ENCODE assay signal across 12 cellular contexts in genomic region chr14:50095895-50096294, GRCh38. TPM values are rescaled to one million over a fixed set of nuclear protein-coding genes. Genes with fewer than 3 reads are reported as not detected.
DNase-seq lines count a peak whose midpoint lies in the region; ATAC-seq and TF ChIP-seq lines count a peak whose summit lies in the region.
"Had no signal": no experiment of that assay in that cellular context is flagged by ENCODE, and none has a peak within 500 bp of the region (broad histone marks: within the 10 kb centered on the region; RNA-seq: fewer than 3 reads in every experiment).

No MANE protein-coding gene starts in this region.

- peak; percentile 21 for DNase-seq in GM06990 (ENCODE audit: extremely low read depth, insufficient read length)
- peak; percentile 37 for DNase-seq in Jurkat, Clone E6-1 (ENCODE audit: low read depth, low spot score)
- no peak for DNase-seq in activated CD8-positive, alpha-beta T cell treated with anti-CD3 and anti-CD28 coated beads for 36 hours
- DNase-seq in natural killer cell treated with Interleukin-12 subunit alpha and Interleukin-12 subunit beta and Interleukin-15 and Interleukin-18, amount 100 ng/mL, for 72 hours (ENCODE audit: low spot score): no peak
- no peak for DNase-seq in foreskin keratinocyte
- DNase-seq in cerebellum (ENCODE audit: low spot score): no peak
- DNase-seq: aorta, dermis blood vessel endothelial cell, NCI-H510A, RPMI8226, T-helper 9 cell had no signal

- H3K27me3 ChIP-seq in GM06990 (replicated peaks; ENCODE audit: control insufficient read depth, insufficient read depth, low read length) (no peaks in the 10 kb centered on the region), foreskin keratinocyte (no peaks in the 10 kb centered on the region)

- H3K36me3 ChIP-seq in GM06990 (ENCODE audit: control insufficient read depth, insufficient read depth, low read length): no peaks in the 10 kb centered on the region

- H3K27ac ChIP-seq in foreskin keratinocyte: no peak overlapping the region

- no peaks in the 10 kb centered on the region for H3K4me1 ChIP-seq in foreskin keratinocyte

- POLR2A ChIA-PET in activated CD8-positive, alpha-beta T cell treated with anti-CD3 and anti-CD28 coated beads for 36 hours (lab: Charles Lee): interaction anchor here (0.7 to 2.6 kb wide), 17 partner anchors 8 to 236 kb away, joined by 3 to 13 read pairs (median 4); partner anchors contain the start of gene VCPKMT

- H3K4me1 Mint-ChIP-seq in activated CD8-positive, alpha-beta T cell treated with anti-CD3 and anti-CD28 coated beads for 36 hours (ENCODE audit: low read depth): peaks cover 81% of the 10 kb centered on the region
- H3K4me1 Mint-ChIP-seq in natural killer cell treated with Interleukin-12 subunit alpha and Interleukin-12 subunit beta and Interleukin-15 and Interleukin-18, amount 100 ng/mL, for 72 hours (ENCODE audit: low read depth in 2 of 2): peaks cover 44 to 45% of the 10 kb centered on the region in 2 donors

- peak; percentile 60 for ATAC-seq in activated CD8-positive, alpha-beta T cell treated with anti-CD3 and anti-CD28 coated beads for 36 hours
- no peak for ATAC-seq in natural killer cell treated with Interleukin-12 subunit alpha and Interleukin-12 subunit beta and Interleukin-15 and Interleukin-18, amount 100 ng/mL, for 72 hours
- no peak for ATAC-seq in HG03159 (IDR thresholded peaks at IDR 0.05; ENCODE audit: unreplicated experiment)
- ATAC-seq in foreskin keratinocyte: no peak

- H3K9me3 Mint-ChIP-seq in activated CD8-positive, alpha-beta T cell treated with anti-CD3 and anti-CD28 coated beads for 36 hours: peaks cover 2% of the 10 kb centered on the region
- H3K9me3 Mint-ChIP-seq in natural killer cell treated with Interleukin-12 subunit alpha and Interleukin-12 subunit beta and Interleukin-15 and Interleukin-18, amount 100 ng/mL, for 72 hours: no peaks in the 10 kb centered on the region

- TF ChIP-seq CTCF in GM06990 (IDR thresholded peaks at IDR 0.05; ENCODE audit: insufficient read depth, low read length, poor library complexity, severe bottlenecking) (no peak), foreskin keratinocyte (conservative IDR thresholded peaks at IDR 0.05) (no peak)
- TF ChIP-seq CTCF in activated CD8-positive, alpha-beta T cell treated with anti-CD3 and anti-CD28 coated beads for 36 hours (IDR thresholded peaks at IDR 0.05): no peak

- H3K36me3 Mint-ChIP-seq in activated CD8-positive, alpha-beta T cell treated with anti-CD3 and anti-CD28 coated beads for 36 hours (ENCODE audit: low read depth): peaks cover 24% of the 10 kb centered on the region
- peaks cover 6% of the 10 kb centered on the region for H3K36me3 Mint-ChIP-seq in natural killer cell treated with Interleukin-12 subunit alpha and Interleukin-12 subunit beta and Interleukin-15 and Interleukin-18, amount 100 ng/mL, for 72 hours

- peak overlapping the region; percentile 31 for H3K4me3 Mint-ChIP-seq in activated CD8-positive, alpha-beta T cell treated with anti-CD3 and anti-CD28 coated beads for 36 hours
- H3K4me3 Mint-ChIP-seq in natural killer cell treated with Interleukin-12 subunit alpha and Interleukin-12 subunit beta and Interleukin-15 and Interleukin-18, amount 100 ng/mL, for 72 hours: peak overlapping the region; percentile 50

- H3K27me3 Mint-ChIP-seq in activated CD8-positive, alpha-beta T cell treated with anti-CD3 and anti-CD28 coated beads for 36 hours: no peaks in the 10 kb centered on the region
- H3K27me3 Mint-ChIP-seq in natural killer cell treated with Interleukin-12 subunit alpha and Interleukin-12 subunit beta and Interleukin-15 and Interleukin-18, amount 100 ng/mL, for 72 hours: no peaks in the 10 kb centered on the region

- no peak overlapping the region for H3K4me3 ChIP-seq in GM06990 (replicated peaks; ENCODE audit: low read depth, low read length)
- no peak overlapping the region for H3K4me3 ChIP-seq in Jurkat, Clone E6-1 (ENCODE audit: low read length)

- H3K27ac Mint-ChIP-seq in activated CD8-positive, alpha-beta T cell treated with anti-CD3 and anti-CD28 coated beads for 36 hours: peak overlapping the region; percentile 87
- peak overlapping the region; percentile 60 to 79 for H3K27ac Mint-ChIP-seq in natural killer cell treated with Interleukin-12 subunit alpha and Interleukin-12 subunit beta and Interleukin-15 and Interleukin-18, amount 100 ng/mL, for 72 hours

- intact Hi-C loops in activated CD8-positive, alpha-beta T cell treated with anti-CD3 and anti-CD28 coated beads for 36 hours (cut with micrococcal nuclease): no loop called here

- CTCF ChIA-PET in activated CD8-positive, alpha-beta T cell treated with anti-CD3 and anti-CD28 coated beads for 36 hours (lab: Charles Lee): interaction anchor here (0.6 to 14.4 kb wide), 10 partner anchors 9 to 231 kb away, joined by 3 to 218 read pairs (median 3); no protein-coding TSS in a partner anchor

RNA-seq across cellular contexts. Expression of gene VCPKMT, which starts 20.5 kb away (rescaled TPM):
- polyA plus RNA-seq in Jurkat, Clone E6-1 (2012; ENCODE audit: insufficient read depth, insufficient read length): 14.6 TPM
- total RNA-seq in activated CD8-positive, alpha-beta T cell treated with anti-CD3 and anti-CD28 coated beads for 36 hours: 10 to 100 TPM; 11.4 to 11.6 TPM
- total RNA-seq in natural killer cell treated with Interleukin-12 subunit alpha and Interleukin-12 subunit beta and Interleukin-15 and Interleukin-18, amount 100 ng/mL, for 72 hours: 10 to 100 TPM; 14.0 to 24.6 TPM
- 5.9 and 6.7 TPM in 2 replicates for total RNA-seq in foreskin keratinocyte
- polyA plus RNA-seq in foreskin keratinocyte: 4.3 and 4.6 TPM in 2 replicates
- total RNA-seq in cerebellum: 10.7 TPM

Comparison
In these comparisons a context has a peak if more than half of its experiments do, and no peak if none do; other contexts are left out.
1. DNase-seq: peak in GM06990 (single experiment) and Jurkat, Clone E6-1 (single experiment); none in activated CD8-positive, alpha-beta T cell treated with anti-CD3 and anti-CD28 coated beads for 36 hours (single experiment), natural killer cell treated with Interleukin-12 subunit alpha and Interleukin-12 subunit beta and Interleukin-15 and Interleukin-18, amount 100 ng/mL, for 72 hours (single experiment), foreskin keratinocyte (0 of 2) and cerebellum (single experiment).